ENCODE assay signal across 7 cellular contexts in genomic region chr19:42074513-42075363, GRCh38. TPM values are rescaled to one million over a fixed set of nuclear protein-coding genes. Genes with fewer than 3 reads are reported as not detected.
DNase-seq lines count a peak whose midpoint lies in the region; ATAC-seq and TF ChIP-seq lines count a peak whose summit lies in the region.

No MANE protein-coding gene starts in this region.

- H3K4me3 ChIP-seq in RWPE2 (ENCODE audit: severe bottlenecking) (peak overlapping the region; percentile 88), dorsolateral prefrontal cortex (peak overlapping the region; percentile 55 to 97 (median 83))

- H3K9me3 ChIP-seq in RWPE2 (ENCODE audit: severe bottlenecking): no peaks in the 10 kb centered on the region

- H3K36me3 Mint-ChIP-seq in naive B cell: peaks cover 0 to 8% of the 10 kb centered on the region in 2 donors

- H3K4me3 Mint-ChIP-seq in naive B cell: peak overlapping the region; percentile 92 to 100 (median 98)

- no peak for TF ChIP-seq CTCF in RWPE2 (IDR thresholded peaks at IDR 0.05; ENCODE audit: poor library complexity, severe bottlenecking)
- TF ChIP-seq CTCF in dorsolateral prefrontal cortex (IDR thresholded peaks at IDR 0.05 in 54 of 56, conservative IDR thresholded peaks at IDR 0.05 in 2 of 56; ENCODE audit: low read depth in 1 of 56, partially characterized antibody in 56 of 56): no peak

- H3K27me3 ChIP-seq in RWPE2 (ENCODE audit: insufficient read depth, poor library complexity, severe bottlenecking): no peaks in the 10 kb centered on the region
- H3K27me3 ChIP-seq in dorsolateral prefrontal cortex: peaks cover 0 to 2% (median 0%) of the 10 kb centered on the region in 45 donors

- peaks cover 12% of the 10 kb centered on the region for H3K36me3 ChIP-seq in RWPE2 (ENCODE audit: low read depth)

- peaks cover 7 to 20% (median 20%) of the 10 kb centered on the region in 3 donors for H3K27me3 Mint-ChIP-seq in naive B cell

- intact Hi-C loops in dorsolateral prefrontal cortex (cut with DNase I): loop anchor here (5.0 to 10.0 kb wide), 4 partner anchors 190 to 350 kb away; partner anchors contain the start of genes ARHGEF1 (in 1 of the 2), LIPE (in 1 of the 2) and RPS19 (in 1 of the 2)

- peak overlapping the region; percentile 60 for H3K27ac ChIP-seq in RWPE2 (ENCODE audit: poor library complexity, severe bottlenecking)
- H3K27ac ChIP-seq in dorsolateral prefrontal cortex: peak overlapping the region; percentile 60 to 99 (median 95)

- DNase-seq in GM19238 (ENCODE audit: insufficient read length, low spot score) (peak; percentile 40), RWPE2 (ENCODE audit: low spot score) (no peak), dorsolateral prefrontal cortex (peak in 1 of 10 donors; percentile 13), naive B cell (no peak), SIG-M5 treated with dmso at 0.1 percent for 504 hours (lab: John Stamatoyannopoulos, UW; ENCODE audit: unreplicated experiment) (no peak)
- DNase-seq in stimulated activated naive CD4-positive, alpha-beta T cell treated with Interleukin-2 at 50 U/mL for 16 hours (lab: John Stamatoyannopoulos, UW): no peak

- H3K27ac Mint-ChIP-seq in naive B cell: peak overlapping the region; percentile 99 to 100 (median 100)

- H3K9me3 Mint-ChIP-seq in naive B cell: peaks cover 0 to 5% (median 0%) of the 10 kb centered on the region in 7 donors

- H3K4me1 ChIP-seq in RWPE2 (ENCODE audit: insufficient read depth, poor library complexity, severe bottlenecking): peaks cover 2% of the 10 kb centered on the region

- H3K4me1 Mint-ChIP-seq in naive B cell: peaks cover 32 to 44% (median 43%) of the 10 kb centered on the region in 3 donors

- ATAC-seq in RWPE2 (ENCODE audit: low read depth): no peak
- no peak for ATAC-seq in naive B cell (ENCODE audit: low read depth in 2 of 2)
- no peak for ATAC-seq in GM19324 (IDR thresholded peaks at IDR 0.05; ENCODE audit: low FRiP score, unreplicated experiment)

RNA-seq across cellular contexts. Expression of gene ZNF574, which starts 1.2 kb away (rescaled TPM):
- 10 to 100 TPM in 119 of 120 experiments, 1 to 10 TPM in 1; 10.0 to 20.4 (median 14.5) TPM for total RNA-seq in dorsolateral prefrontal cortex
- 10 to 100 TPM in 5 of 6 donors, 1 to 10 TPM in 1; 6.0 to 27.0 (median 12.2) TPM for polyA plus RNA-seq in naive B cell (ENCODE audit: low read depth in 6 of 6)

RNA-seq across cellular contexts. Expression of gene GRIK5, which starts 4.7 kb away (rescaled TPM):
- 100 to 1,000 TPM in 1 of 120 experiments, 10 to 100 TPM in 119; 27.5 to 116 (median 63.3) TPM for total RNA-seq in dorsolateral prefrontal cortex
- polyA plus RNA-seq in naive B cell (ENCODE audit: low read depth in 6 of 6): not detected

RNA-seq across cellular contexts. Expression of gene POU2F2, which starts 57.5 kb away (rescaled TPM):
- 10 to 100 TPM in 65 of 120 experiments, 1 to 10 TPM in 55; 4.7 to 20.8 (median 10.2) TPM for total RNA-seq in dorsolateral prefrontal cortex
- 10 to 100 TPM; 16.5 to 96.9 (median 24.0) TPM for polyA plus RNA-seq in naive B cell (ENCODE audit: low read depth in 6 of 6)
